In genomic region chr11:128549256-128549944, GRCh38 we compare ENCODE assay signal across 8 cellular contexts. TPM values are rescaled to one million over a fixed set of nuclear protein-coding genes. Genes with fewer than 3 reads are reported as not detected.
DNase-seq lines count a peak whose midpoint lies in the region; TF ChIP-seq lines count a peak whose summit lies in the region.

No MANE protein-coding gene starts in this region.

- intact Hi-C loops in spleen (cut with DNase I; ENCODE audit: low total_unique reads) (no loop called here), lower leg skin (cut with DNase I; ENCODE audit: low total_unique reads) (no loop called here)

- in situ Hi-C loops in brain microvascular endothelial cell (cut with HindIII; ENCODE audit: low pct_ligation_motif_present, low sequenced_read_pairs), result no loop called here

- no peaks in the 10 kb centered on the region for H3K9me3 ChIP-seq in HUES64 (ENCODE audit: insufficient read depth, low read depth, low read length)
- H3K9me3 ChIP-seq in iPS-20b (ENCODE audit: insufficient read depth, low read depth, low read length), result no peaks in the 10 kb centered on the region
- H3K9me3 ChIP-seq in spleen, result no peaks in the 10 kb centered on the region

- H3K27ac ChIP-seq in HUES64 (ENCODE audit: low read depth, low read length), result no peak overlapping the region
- H3K27ac ChIP-seq in brain microvascular endothelial cell, result no peak overlapping the region
- H3K27ac ChIP-seq in iPS-20b (ENCODE audit: low read length), result no peak overlapping the region
- H3K27ac ChIP-seq in spleen, result peak overlapping the region; percentile 79 to 93 (median 89)

- H3K27me3 ChIP-seq in HUES64 (ENCODE audit: insufficient read depth, low read length), result peaks cover 92% of the 10 kb centered on the region
- H3K27me3 ChIP-seq in brain microvascular endothelial cell (replicated peaks), result no peaks in the 10 kb centered on the region
- peaks cover 92% of the 10 kb centered on the region for H3K27me3 ChIP-seq in iPS-20b (ENCODE audit: insufficient read depth, low read length)
- no peaks in the 10 kb centered on the region for H3K27me3 ChIP-seq in spleen (replicated peaks in 1 of 7)

- peaks cover 12% of the 10 kb centered on the region for H3K4me1 ChIP-seq in HUES64 (ENCODE audit: insufficient read depth, low read length)
- H3K4me1 ChIP-seq in iPS-20b (ENCODE audit: insufficient read depth, low read length), result peaks cover 13% of the 10 kb centered on the region
- H3K4me1 ChIP-seq in spleen, result peaks cover 38 to 100% (median 84%) of the 10 kb centered on the region in 6 donors

- TF ChIP-seq POLR2A in spleen (IDR thresholded peaks at IDR 0.05) (no peak), lower leg skin (IDR thresholded peaks at IDR 0.05) (no peak)

- H3K36me3 ChIP-seq in HUES64 (ENCODE audit: insufficient read depth, low read length) (peaks cover 4% of the 10 kb centered on the region; the same call in 1 of the 2 replicates), brain microvascular endothelial cell (replicated peaks) (no peaks in the 10 kb centered on the region), iPS-20b (ENCODE audit: insufficient read depth, low read depth, low read length) (no peaks in the 10 kb centered on the region), spleen (no peaks in the 10 kb centered on the region)

- TF ChIP-seq CTCF in brain microvascular endothelial cell (IDR thresholded peaks at IDR 0.05; ENCODE audit: low read depth, low read length, missing control alignments) (no peak), spleen (IDR thresholded peaks at IDR 0.05 in 8 of 11, conservative IDR thresholded peaks at IDR 0.05 in 3 of 11) (no peak), lower leg skin (IDR thresholded peaks at IDR 0.05) (no peak)

- 8% methylated on average over 34 of the region's 37 CpGs for WGBS in HUES64
- 16 to 39% (median 24%) methylated on average over 25 to 37 of the region's 37 CpGs for WGBS in spleen, 5 donors
- WGBS in lower leg skin, 2 donors, result 42 to 46% methylated on average over 31 to 32 of the region's 37 CpGs

- H3K9ac ChIP-seq in HUES64 (ENCODE audit: low read depth, low read length) (no peak overlapping the region), iPS-20b (ENCODE audit: low read depth, low read length) (no peak overlapping the region)

- DNase-seq in brain microvascular endothelial cell (peak; percentile 11), spleen (peak; percentile 81), lower leg skin (ENCODE audit: low spot score in 2 of 2) (no peak), NCI-H446 (lab: John Stamatoyannopoulos, UW) (no peak), iPS-NIHi7 (ENCODE audit: extremely low spot score) (no peak)
- DNase-seq in activated CD4-positive, CD25-positive, alpha-beta regulatory T cell treated with anti-CD3 and anti-CD28 coated beads, Interleukin-2, amount 50 U/mL, for 72 hours, result no peak

- H3K4me3 ChIP-seq in HUES64 (ENCODE audit: low read length) (peak overlapping the region; percentile 46), brain microvascular endothelial cell (ENCODE audit: low read depth, low read length) (peak overlapping the region; percentile 51), iPS-20b (ENCODE audit: low read length) (peak overlapping the region; percentile 64; the same call in 1 of the 2 replicates), spleen (peak overlapping the region; percentile 14 to 67 (median 41)), lower leg skin (ENCODE audit: low read depth, poor library complexity, severe bottlenecking) (no peak overlapping the region)

RNA-seq across cellular contexts. Expression of gene ETS1, which starts 38.0 kb away (rescaled TPM):
- 19.5 TPM for polyA plus RNA-seq in HUES64 (2013, experiment 1 of 2)
- polyA plus RNA-seq in HUES64 (2013, experiment 2 of 2), result 17.2 TPM
- total RNA-seq in spleen (100 to 1,000 TPM; 328 to 455 (median 371) TPM), lower leg skin (10 to 100 TPM; 20.6 to 38.7 (median 21.8) TPM)
- polyA plus RNA-seq in spleen, result 10 to 100 TPM; 58.1 to 95.2 (median 90.3) TPM

Comparison
In these comparisons a context has a peak if more than half of its experiments do, and no peak if none do; other contexts are left out.
1. H3K27ac ChIP-seq: peak in spleen (8 of 8); none in HUES64 (single experiment), brain microvascular endothelial cell (single experiment) and iPS-20b (single experiment).
2. DNase-seq: peak in brain microvascular endothelial cell (single experiment) and spleen (single experiment); none in lower leg skin (0 of 2), activated CD4-positive, CD25-positive, alpha-beta regulatory T cell treated with anti-CD3 and anti-CD28 coated beads, Interleukin-2, amount 50 U/mL, for 72 hours (single experiment), NCI-H446 (0 of 2) and iPS-NIHi7 (single experiment).
3. RNA of gene ETS1, which starts 38.0 kb away (total RNA-seq): 328 to 455 TPM in spleen; 20.6 to 38.7 TPM in lower leg skin; every median in the first group is over 4 times any median in the second.